ENCODE assay signal across 1 cellular context in the genomic region with DNA sequence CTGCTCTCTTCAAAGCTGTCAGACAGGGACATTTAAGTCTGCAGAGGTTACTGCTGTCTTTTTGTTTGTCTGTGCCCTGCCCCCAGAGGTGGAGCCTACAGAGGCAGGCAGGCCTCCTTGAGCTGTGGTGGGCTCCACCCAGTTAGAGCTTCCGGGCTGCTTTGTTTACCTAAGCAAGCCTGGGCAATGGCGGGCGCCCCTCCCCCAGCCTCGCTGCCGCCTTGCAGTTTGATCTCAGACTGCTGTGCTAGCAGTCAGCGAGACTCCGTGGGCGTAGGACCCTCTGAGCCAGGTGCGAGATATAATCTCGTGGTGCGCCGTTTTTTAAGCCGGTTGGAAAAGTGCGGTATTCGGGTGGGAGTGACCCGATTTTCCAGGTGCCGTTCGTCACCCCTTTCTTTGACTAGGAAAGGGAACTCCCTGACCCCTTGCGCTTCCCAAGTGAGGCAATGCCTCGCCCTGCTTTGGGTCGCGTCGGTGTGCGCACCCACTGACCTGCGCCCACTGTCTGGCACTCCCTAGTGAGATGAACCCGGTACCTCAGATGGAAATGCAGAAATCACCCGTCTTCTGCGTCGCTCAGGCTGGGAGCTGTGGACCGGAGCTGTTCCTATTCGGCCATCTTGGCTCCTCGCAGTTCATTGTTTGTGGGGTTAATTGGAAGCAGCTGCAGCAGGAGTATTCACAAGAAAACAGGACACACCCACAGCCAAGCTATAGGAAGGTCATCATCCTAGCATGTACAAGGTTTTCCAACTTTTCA.
TF ChIP-seq lines count a peak whose summit lies in the region.
"Not testable (repeated sequence)": the region's sequence is repeated elsewhere in the genome, so short reads cannot be mapped to it uniquely, and the experiment has no call there.

No MANE protein-coding gene starts in this region.

TF ChIP-seq in HepG2, 621 proteins besides CTCF, POLR2A, EP300 and RAD21:
- TF ChIP-seq FOXA1 (IDR thresholded peaks at IDR 0.05) = not testable (repeated sequence)
- TF ChIP-seq FOXA1 (CRISPR knock-in tag; IDR thresholded peaks at IDR 0.05) = peak; percentile 22; the same call in 1 of the 2 replicates
- peak; percentile 40; the same call in 1 of the 2 replicates for TF ChIP-seq ZNF281 (CRISPR knock-in tag; IDR thresholded peaks at IDR 0.05; ENCODE audit: borderline replicate concordance)
- 0 out of 2 replicates have a peak, but pooled peaks have one; percentile 17 for TF ChIP-seq GABPB1 (CRISPR knock-in tag; IDR thresholded peaks at IDR 0.05)
